ENCODE assay signal across 32 cellular contexts in the genomic region with DNA sequence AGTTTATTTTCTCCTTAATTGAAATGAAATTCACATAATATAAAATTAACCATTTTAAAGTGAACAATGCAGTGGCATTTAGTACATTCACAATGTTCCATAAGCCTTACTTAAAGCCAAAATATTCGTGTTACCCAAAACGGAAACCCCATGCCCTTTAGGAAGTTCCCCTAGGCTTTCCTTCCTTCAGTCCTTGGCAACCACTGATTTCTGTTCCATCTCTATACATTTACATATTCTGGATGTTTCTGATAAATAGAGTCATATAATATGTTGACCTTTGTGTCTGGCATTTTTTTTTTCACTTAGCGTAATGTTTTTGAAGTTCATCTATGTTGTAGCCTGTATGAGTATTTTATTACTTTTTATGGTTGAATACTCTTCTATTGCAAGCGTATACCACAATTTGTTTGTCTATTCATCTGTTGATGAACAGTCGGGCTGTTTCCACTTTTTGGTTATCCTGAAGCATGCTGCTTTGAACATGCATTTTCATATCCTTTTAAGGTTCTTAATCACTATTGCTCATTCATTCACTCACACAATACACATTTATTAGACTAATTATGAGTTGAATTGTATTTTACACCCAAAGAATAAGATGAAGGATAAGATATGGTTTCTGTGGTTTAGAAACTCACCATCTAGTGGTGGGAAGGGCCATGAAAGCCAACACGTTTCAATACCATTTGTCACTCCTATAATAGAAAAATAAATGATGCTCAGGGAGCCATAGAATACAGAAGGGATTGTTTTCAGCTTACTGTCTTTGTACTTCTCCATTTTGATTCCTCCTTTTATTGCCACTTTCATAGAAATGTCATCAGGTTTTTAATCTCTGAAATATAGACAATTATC.
DNase-seq lines count a peak whose midpoint lies in the region; ATAC-seq, FAIRE-seq and TF ChIP-seq lines count a peak whose summit lies in the region.
"Had no signal": no experiment of that assay in that cellular context is flagged by ENCODE, and none has a peak within 500 bp of the region (broad histone marks: within the 10 kb centered on the region; RNA-seq: fewer than 3 reads in every experiment).

No MANE protein-coding gene starts in this region.

- no peaks in the 10 kb centered on the region for H4K20me1 ChIP-seq in mammary epithelial cell (ENCODE audit: insufficient read depth, low read length)

- no peaks in the 10 kb centered on the region for H3K79me2 ChIP-seq in mammary epithelial cell (ENCODE audit: insufficient read depth, low read length)

- H3K27ac ChIP-seq in mammary epithelial cell (ENCODE audit: insufficient read depth, low read depth, low read length) (no peak overlapping the region), endodermal cell (ENCODE audit: low read depth, low read length) (no peak overlapping the region), vagina (no peak overlapping the region)
- H3K27ac ChIP-seq: HL-60, left lung, sigmoid colon, suprapubic skin, upper lobe of left lung had no signal

- FAIRE-seq in HTR-8/SVneo (lab: Jason Lieb, UNC): no peak
- FAIRE-seq: G401.6, islet of Langerhans had no signal

- H3K27me3 Mint-ChIP-seq in MCF 10A (ENCODE audit: insufficient read depth, unreplicated experiment): no peaks in the 10 kb centered on the region
- H3K27me3 Mint-ChIP-seq in endodermal cell (ENCODE audit: insufficient read depth): no peaks in the 10 kb centered on the region
- H3K27me3 Mint-ChIP-seq in stimulated activated naive B cell treated with anti-CD40 and anti-IgM and Interleukin-4, amounts not matched to agents 10 μg/mL and 1 μg/mL and 100 μg/mL, for 72 hours: no peaks in the 10 kb centered on the region
- H3K27me3 Mint-ChIP-seq: activated T-cell treated with anti-CD3 and anti-CD28 coated beads, Interleukin-2, amount 50 U/mL, for 24 hours; brain; dendritic cell treated with granulocyte-macrophage colony-stimulating factor and Interleukin-4, amounts not matched to agents 40 ng/mL and 50 ng/mL, for 4 days; naive thymus-derived CD4-positive, alpha-beta T cell had no signal

- H3K9me3 ChIP-seq in mammary epithelial cell (replicated peaks; ENCODE audit: insufficient read depth, low read length): no peaks in the 10 kb centered on the region
- H3K9me3 ChIP-seq in endodermal cell (ENCODE audit: control insufficient read depth, low read length): no peaks in the 10 kb centered on the region
- no peaks in the 10 kb centered on the region for H3K9me3 ChIP-seq in vagina
- H3K9me3 ChIP-seq: sigmoid colon, suprapubic skin, upper lobe of left lung had no signal

- POLR2A ChIA-PET in MCF 10A (lab: Yijun Ruan, JAX): no interaction called here

- no peaks in the 10 kb centered on the region for H3K4me1 ChIP-seq in mammary epithelial cell (ENCODE audit: insufficient read depth, low read length)
- no peaks in the 10 kb centered on the region for H3K4me1 ChIP-seq in endodermal cell (ENCODE audit: control insufficient read depth, insufficient read depth, low read length)
- H3K4me1 ChIP-seq in vagina: no peaks in the 10 kb centered on the region
- H3K4me1 ChIP-seq: left lung, suprapubic skin, upper lobe of left lung had no signal

- no peak for TF ChIP-seq POLR2A in vagina (IDR thresholded peaks at IDR 0.05)

- in situ Hi-C loops in mammary epithelial cell (cut with MboI; ENCODE audit: low sequenced_read_pairs in 2 of 2): no loop called here

- H3K4me3 Mint-ChIP-seq in MCF 10A (ENCODE audit: unreplicated experiment) (no peak overlapping the region), endodermal cell (no peak overlapping the region)
- no peak overlapping the region for H3K4me3 Mint-ChIP-seq in stimulated activated naive B cell treated with anti-CD40 and anti-IgM and Interleukin-4, amounts not matched to agents 10 μg/mL and 1 μg/mL and 100 μg/mL, for 72 hours
- H3K4me3 Mint-ChIP-seq: activated T-cell treated with anti-CD3 and anti-CD28 coated beads, Interleukin-2, amount 50 U/mL, for 24 hours; brain; dendritic cell treated with granulocyte-macrophage colony-stimulating factor and Interleukin-4, amounts not matched to agents 40 ng/mL and 50 ng/mL, for 4 days; naive thymus-derived CD4-positive, alpha-beta T cell had no signal

- 83% methylated on average over 6 of the region's 6 CpGs for WGBS in mammary epithelial cell (ENCODE audit: low coverage, missing lambda C conversion rate)
- 93 to 95% methylated on average over 3 to 6 of the region's 6 CpGs for WGBS in endodermal cell (ENCODE audit: insufficient coverage in 1 of 2, insufficient read length in 1 of 2), 2 experiments

- H3K4me2 ChIP-seq in mammary epithelial cell (ENCODE audit: insufficient read depth, low read depth, low read length): no peak overlapping the region

- H3K36me3 Mint-ChIP-seq in MCF 10A (ENCODE audit: insufficient read depth, unreplicated experiment) (no peaks in the 10 kb centered on the region), endodermal cell (ENCODE audit: low read depth) (no peaks in the 10 kb centered on the region)
- H3K36me3 Mint-ChIP-seq in stimulated activated naive B cell treated with anti-CD40 and anti-IgM and Interleukin-4, amounts not matched to agents 10 μg/mL and 1 μg/mL and 100 μg/mL, for 72 hours: peaks cover 4 to 6% of the 10 kb centered on the region in 2 donors
- H3K36me3 Mint-ChIP-seq: brain had no signal

- no peak for TF ChIP-seq CTCF in mammary epithelial cell (conservative IDR thresholded peaks at IDR 0.05 in 1 of 2, IDR thresholded peaks at IDR 0.05 in 1 of 2; ENCODE audit: extremely low read depth in 1 of 2, insufficient read depth in 1 of 2, low read depth in 1 of 2, low read length in 2 of 2)
- no peak for TF ChIP-seq CTCF in MCF 10A (IDR thresholded peaks at IDR 0.05; ENCODE audit: unreplicated experiment)
- peak; percentile 13 for TF ChIP-seq CTCF in endodermal cell (conservative IDR thresholded peaks at IDR 0.05)
- TF ChIP-seq CTCF in vagina (IDR thresholded peaks at IDR 0.05): no peak

- no peaks in the 10 kb centered on the region for H3K9me3 Mint-ChIP-seq in MCF 10A (ENCODE audit: unreplicated experiment)
- no peaks in the 10 kb centered on the region for H3K9me3 Mint-ChIP-seq in endodermal cell
- H3K9me3 Mint-ChIP-seq in stimulated activated naive B cell treated with anti-CD40 and anti-IgM and Interleukin-4, amounts not matched to agents 10 μg/mL and 1 μg/mL and 100 μg/mL, for 72 hours: peaks cover 6 to 11% of the 10 kb centered on the region in 2 donors

- H3K4me3 ChIP-seq in mammary epithelial cell (replicated peaks in 1 of 3; ENCODE audit: insufficient read depth in 1 of 3, low read depth in 2 of 3, low read length in 3 of 3): no peak overlapping the region
- H3K4me3 ChIP-seq in endodermal cell (ENCODE audit: low read length): no peak overlapping the region
- no peak overlapping the region for H3K4me3 ChIP-seq in vagina
- H3K4me3 ChIP-seq: left lung, sigmoid colon, suprapubic skin, upper lobe of left lung had no signal

- H3K4me1 Mint-ChIP-seq in MCF 10A (ENCODE audit: insufficient read depth, unreplicated experiment) (no peaks in the 10 kb centered on the region), endodermal cell (peaks cover 6% of the 10 kb centered on the region)
- peaks cover 9 to 20% of the 10 kb centered on the region in 2 donors for H3K4me1 Mint-ChIP-seq in stimulated activated naive B cell treated with anti-CD40 and anti-IgM and Interleukin-4, amounts not matched to agents 10 μg/mL and 1 μg/mL and 100 μg/mL, for 72 hours

- DNase-seq in mammary epithelial cell: peak; percentile 25
- no peak for DNase-seq in MCF 10A (ENCODE audit: unreplicated experiment)
- peak; percentile 77 for DNase-seq in NCI-H748 (lab: John Stamatoyannopoulos, UW; ENCODE audit: unreplicated experiment)
- DNase-seq in endodermal cell: no peak
- no peak for DNase-seq in stimulated activated naive B cell treated with anti-CD40 and anti-IgM and Interleukin-4, amounts not matched to agents 10 μg/mL and 1 μg/mL and 100 μg/mL, for 72 hours
- no peak for DNase-seq in vagina (ENCODE audit: extremely low spot score in 2 of 2)
- DNase-seq in HTR-8/SVneo (ENCODE audit: insufficient read length, low spot score): no peak
- DNase-seq: activated CD4-positive, alpha-beta T cell treated with anti-CD3 and anti-CD28 coated beads for 48 hours; activated naive CD4-positive, alpha-beta T cell treated with Interleukin-2 at 50 U/mL for 16 hours; activated T-cell treated with anti-CD3 and anti-CD28 coated beads, Interleukin-2, amount 50 U/mL, for 24 hours; amniotic stem cell; C1 segment of cervical spinal cord; DMS79; foreskin fibroblast; head of caudate nucleus; KG1; left lung; naive thymus-derived CD4-positive, alpha-beta T cell; NCI-H146; NCI-H446 treated with DMSO at 0.1 percent for 48 hours; sigmoid colon; stimulated activated CD4-positive, alpha-beta T cell treated with anti-CD3 and anti-CD28 coated beads, Interleukin-4, amount 100 ng/mL, for 1 hour; upper lobe of left lung had no signal

- no TSS peak for BruUV-seq in mammary epithelial cell (replicated peaks; lab: Mats Ljungman, UMichigan)
- no TSS peak for BruUV-seq in MCF 10A (replicated peaks; lab: Mats Ljungman, UMichigan)

- ATAC-seq in stimulated activated naive B cell treated with anti-CD40 and anti-IgM and Interleukin-4, amounts not matched to agents 10 μg/mL and 1 μg/mL and 100 μg/mL, for 72 hours (replicated peaks): peak; percentile 82 to 94
- no peak for ATAC-seq in GM21447 (IDR thresholded peaks at IDR 0.05; ENCODE audit: unreplicated experiment)
- ATAC-seq: HCT116; left lung; naive thymus-derived CD4-positive, alpha-beta T cell; Right ventricle myocardium inferior had no signal

- H3K9ac ChIP-seq in mammary epithelial cell (ENCODE audit: insufficient read depth, low read length): no peak overlapping the region
- H3K9ac ChIP-seq in endodermal cell (ENCODE audit: extremely low read depth, low read length, poor library complexity, severe bottlenecking): no peak overlapping the region

- no peak overlapping the region for H2AFZ ChIP-seq in mammary epithelial cell (ENCODE audit: low read depth, low read length)

- dilution Hi-C loops in mammary epithelial cell (cut with HindIII; ENCODE audit: low sequenced_read_pairs): no loop called here

- intact Hi-C loops in mammary epithelial cell (cut with micrococcal nuclease) (no loop called here), MCF 10A (cut with micrococcal nuclease) (no loop called here), vagina (cut with DNase I) (no loop called here)

- H3K27ac Mint-ChIP-seq in MCF 10A (ENCODE audit: low read depth, unreplicated experiment) (no peak overlapping the region), endodermal cell (no peak overlapping the region)
- H3K27ac Mint-ChIP-seq in stimulated activated naive B cell treated with anti-CD40 and anti-IgM and Interleukin-4, amounts not matched to agents 10 μg/mL and 1 μg/mL and 100 μg/mL, for 72 hours: peak overlapping the region; percentile 5
- H3K27ac Mint-ChIP-seq: activated T-cell treated with anti-CD3 and anti-CD28 coated beads, Interleukin-2, amount 50 U/mL, for 24 hours; dendritic cell treated with granulocyte-macrophage colony-stimulating factor and Interleukin-4, amounts not matched to agents 40 ng/mL and 50 ng/mL, for 4 days; naive thymus-derived CD4-positive, alpha-beta T cell had no signal

- H3K27me3 ChIP-seq in mammary epithelial cell (ENCODE audit: insufficient read depth, low read length) (no peaks in the 10 kb centered on the region), endodermal cell (ENCODE audit: control insufficient read depth, insufficient read depth, low read length, poor library complexity, severe bottlenecking) (no peaks in the 10 kb centered on the region), vagina (no peaks in the 10 kb centered on the region)
- H3K27me3 ChIP-seq: left lung, sigmoid colon, suprapubic skin, upper lobe of left lung had no signal

- CTCF ChIA-PET in mammary epithelial cell (lab: Charles Lee; ENCODE audit: low non-redundant PET): no interaction called here
- CTCF ChIA-PET in MCF 10A (lab: Yijun Ruan, JAX): no interaction called here

- H3K36me3 ChIP-seq in mammary epithelial cell (ENCODE audit: insufficient read depth, low read length) (no peaks in the 10 kb centered on the region), endodermal cell (ENCODE audit: control insufficient read depth, insufficient read depth, low read length) (no peaks in the 10 kb centered on the region), vagina (no peaks in the 10 kb centered on the region)
- H3K36me3 ChIP-seq: left lung, sigmoid colon, suprapubic skin, upper lobe of left lung had no signal

Comparison
In these comparisons a context has a peak if more than half of its experiments do, and no peak if none do; other contexts are left out.
1. DNase-seq: peak in mammary epithelial cell (single experiment) and NCI-H748 (single experiment); none in MCF 10A (single experiment), endodermal cell (single experiment), stimulated activated naive B cell treated with anti-CD40 and anti-IgM and Interleukin-4, amounts not matched to agents 10 μg/mL and 1 μg/mL and 100 μg/mL, for 72 hours (single experiment), vagina (0 of 2) and HTR-8/SVneo (single experiment).